Comparison of ENCODE assay signal across 9 cellular contexts in genomic region chr1:149848811-149849210, GRCh38. TPM values are rescaled to one million over a fixed set of nuclear protein-coding genes. Genes with fewer than 3 reads are reported as not detected.
DNase-seq lines count a peak whose midpoint lies in the region; ATAC-seq, FAIRE-seq and TF ChIP-seq lines count a peak whose summit lies in the region.
"Had no signal": no experiment of that assay in that cellular context is flagged by ENCODE, and none has a peak within 500 bp of the region (broad histone marks: within the 10 kb centered on the region; RNA-seq: fewer than 3 reads in every experiment).

No MANE protein-coding gene starts in this region.

- CTCF ChIA-PET in AG04450 (lab: Charles Lee) = no interaction called here
- CTCF ChIA-PET in HepG2 (lab: Yijun Ruan, JAX; ENCODE audit: low intra/inter-chr PET ratio, low total read pairs) = no interaction called here

- peak overlapping the region; percentile 71 for H3K4me3 ChIP-seq in AG04450 (ENCODE audit: low read depth, low read length)
- peak overlapping the region; percentile 77 for H3K4me3 ChIP-seq in HFF-Myc (replicated peaks; ENCODE audit: low read depth, low read length)
- H3K4me3 ChIP-seq in HepG2 (replicated peaks in 1 of 3; ENCODE audit: insufficient read depth in 1 of 3, low read depth in 2 of 3, low read length in 3 of 3) = peak overlapping the region; percentile 67 to 70 (median 70); a peak in 5 of 6 replicates

- POLR2A ChIA-PET in AG04450 (lab: Yijun Ruan, JAX) = interaction anchor here (2.2 kb wide), 1 partner anchor 38 kb away, joined by 25 read pairs; a partner anchor contains a TSS
- POLR2A ChIA-PET in HepG2 (lab: Yijun Ruan, JAX) = interaction anchor here (3.3 kb wide), 1 partner anchor 38 kb away, joined by 25 read pairs; a partner anchor contains a TSS

- peak overlapping the region; percentile 94 for H3K27ac Mint-ChIP-seq in activated T-helper 2 cell treated with anti-CD3 and anti-CD28 coated beads, Interferon-gamma antibody, Interleukin-2, Interleukin-4, amounts not matched to agents 10 μg/mL and 5 μg/mL and 100 μg/mL, durations not matched to agents 14 hours and 24 hours and 36 hours

- H3K4me2 ChIP-seq in HepG2 (ENCODE audit: low read depth, low read length) = peak overlapping the region; percentile 88

- H3K9me3 ChIP-seq in AG04450 (ENCODE audit: control insufficient read depth, insufficient read depth, low read length) = no peaks in the 10 kb centered on the region
- no peaks in the 10 kb centered on the region for H3K9me3 ChIP-seq in HepG2 (ENCODE audit: low read length)
- H3K9me3 ChIP-seq: right atrium auricular region had no signal

- peaks cover 53% of the 10 kb centered on the region for H3K4me1 ChIP-seq in HepG2 (ENCODE audit: insufficient read depth, low read length)

- FAIRE-seq in HepG2 (lab: Jason Lieb, UNC) = no peak

- H3K9ac ChIP-seq in HepG2 (ENCODE audit: insufficient read depth, low read depth, low read length) = peak overlapping the region; percentile 84

- TF ChIP-seq EP300 in HepG2 (IDR thresholded peaks at IDR 0.05; ENCODE audit: low read depth in 2 of 2, low read length in 2 of 2) (no peak), HepG2 (CRISPR knock-in tag; IDR thresholded peaks at IDR 0.05; ENCODE audit: borderline replicate concordance) (no peak)

- DNase-seq in AG04450 (ENCODE audit: low read depth, low spot score) = no peak
- no peak for DNase-seq in HFF-Myc (ENCODE audit: extremely low read depth, low read depth)
- no peak for DNase-seq in activated T-helper 2 cell treated with anti-CD3 and anti-CD28 coated beads, Interferon-gamma antibody, Interleukin-2, Interleukin-4, amounts not matched to agents 10 μg/mL and 5 μg/mL and 100 μg/mL, durations not matched to agents 14 hours and 24 hours and 36 hours (ENCODE audit: low spot score)
- DNase-seq in HepG2 (ENCODE audit: low spot score) = peak; percentile 10
- DNase-seq in NOMO-1 treated with DMSO at 0.1 percent for 48 hours (lab: John Stamatoyannopoulos, UW; ENCODE audit: unreplicated experiment) = no peak
- DNase-seq in caudate nucleus (lab: John Stamatoyannopoulos, UW) = no peak
- DNase-seq in islet precursor cell = no peak

- peak overlapping the region; percentile 90 for H3K4me3 Mint-ChIP-seq in activated T-helper 2 cell treated with anti-CD3 and anti-CD28 coated beads, Interferon-gamma antibody, Interleukin-2, Interleukin-4, amounts not matched to agents 10 μg/mL and 5 μg/mL and 100 μg/mL, durations not matched to agents 14 hours and 24 hours and 36 hours (ENCODE audit: low read depth)

- peaks cover 50% of the 10 kb centered on the region for H3K4me1 Mint-ChIP-seq in activated T-helper 2 cell treated with anti-CD3 and anti-CD28 coated beads, Interferon-gamma antibody, Interleukin-2, Interleukin-4, amounts not matched to agents 10 μg/mL and 5 μg/mL and 100 μg/mL, durations not matched to agents 14 hours and 24 hours and 36 hours (ENCODE audit: low read depth)

- no peak for ATAC-seq in HepG2
- ATAC-seq in HG03469 (IDR thresholded peaks at IDR 0.05; ENCODE audit: unreplicated experiment) = no peak

- H3K9me3 Mint-ChIP-seq in activated T-helper 2 cell treated with anti-CD3 and anti-CD28 coated beads, Interferon-gamma antibody, Interleukin-2, Interleukin-4, amounts not matched to agents 10 μg/mL and 5 μg/mL and 100 μg/mL, durations not matched to agents 14 hours and 24 hours and 36 hours = no peaks in the 10 kb centered on the region

- TF ChIP-seq POLR2A in HepG2 (IDR thresholded peaks at IDR 0.05; ENCODE audit: insufficient read depth in 1 of 2, low read depth in 2 of 2, low read length in 2 of 2) = no peak

- peaks cover 16% of the 10 kb centered on the region for H4K20me1 ChIP-seq in HepG2 (ENCODE audit: insufficient read depth, low read length)

- intact Hi-C loops in activated T-helper 2 cell treated with anti-CD3 and anti-CD28 coated beads, Interferon-gamma antibody, Interleukin-2, Interleukin-4, amounts not matched to agents 10 μg/mL and 5 μg/mL and 100 μg/mL, durations not matched to agents 14 hours and 24 hours and 36 hours (cut with micrococcal nuclease) = no loop called here
- intact Hi-C loops in HepG2 (cut with micrococcal nuclease; ENCODE audit: unreplicated experiment) = no loop called here

- in situ Hi-C loops in HepG2 (cut with HindIII; ENCODE audit: extremely low pct_ligation_motif_present, low pct_unique_long_range_greater_than_20kb) = no loop called here

- BruUV-seq in HepG2 (replicated peaks; lab: Mats Ljungman, UMichigan) = no TSS peak

- H3K27me3 Mint-ChIP-seq in activated T-helper 2 cell treated with anti-CD3 and anti-CD28 coated beads, Interferon-gamma antibody, Interleukin-2, Interleukin-4, amounts not matched to agents 10 μg/mL and 5 μg/mL and 100 μg/mL, durations not matched to agents 14 hours and 24 hours and 36 hours (ENCODE audit: low read depth) = no peaks in the 10 kb centered on the region

- peaks cover 60% of the 10 kb centered on the region for H3K79me2 ChIP-seq in HepG2 (ENCODE audit: insufficient read depth, low read length)

- no peak overlapping the region for H3K27ac ChIP-seq in AG04450 (ENCODE audit: low read depth, low read length)
- H3K27ac ChIP-seq in HepG2 (ENCODE audit: extremely low read length, insufficient read depth, low read length) = peak overlapping the region; percentile 78
- no peak overlapping the region for H3K27ac ChIP-seq in caudate nucleus (ENCODE audit: low read depth, low read length)
- H3K27ac ChIP-seq: right atrium auricular region had no signal

- H3K36me3 ChIP-seq in HepG2 (replicated peaks in 1 of 2; ENCODE audit: control insufficient read depth in 1 of 2, insufficient read depth in 2 of 2, low read length in 2 of 2) = peaks cover 0 to 1% of the 10 kb centered on the region in 2 experiments; a peak in 1 of 5 replicates
- H3K36me3 ChIP-seq: right atrium auricular region had no signal

- WGBS in HepG2 (ENCODE audit: low lambda C conversion rate) = 14% methylated on average over 2 of the region's 2 CpGs

- no peaks in the 10 kb centered on the region for H3K27me3 ChIP-seq in AG04450 (ENCODE audit: control insufficient read depth, insufficient read depth, low read length)
- H3K27me3 ChIP-seq in HepG2 (ENCODE audit: control insufficient read depth in 1 of 2, insufficient read depth in 2 of 2, low read length in 2 of 2) = no peaks in the 10 kb centered on the region; a peak in 1 of 5 replicates
- H3K27me3 ChIP-seq: right atrium auricular region had no signal

- peaks cover 40% of the 10 kb centered on the region for H3K36me3 Mint-ChIP-seq in activated T-helper 2 cell treated with anti-CD3 and anti-CD28 coated beads, Interferon-gamma antibody, Interleukin-2, Interleukin-4, amounts not matched to agents 10 μg/mL and 5 μg/mL and 100 μg/mL, durations not matched to agents 14 hours and 24 hours and 36 hours (ENCODE audit: low read depth)

- TF ChIP-seq RAD21 in HepG2 (CRISPR knock-in tag; IDR thresholded peaks at IDR 0.05) = no peak

- TF ChIP-seq CTCF in AG04450 (IDR thresholded peaks at IDR 0.05; ENCODE audit: low read depth, low read length) = no peak
- no peak for TF ChIP-seq CTCF in HFF-Myc (IDR thresholded peaks at IDR 0.05; ENCODE audit: low read depth, low read length, missing control alignments)
- no peak for TF ChIP-seq CTCF in HepG2 (CRISPR knock-in tag; IDR thresholded peaks at IDR 0.05)

- H2AFZ ChIP-seq in HepG2 (ENCODE audit: low read length) = no peak overlapping the region

TF ChIP-seq in HepG2, 621 proteins besides CTCF, POLR2A, EP300 and RAD21:
- no peak for TF ChIP-seq ZNF101 (CRISPR knock-in tag; IDR thresholded peaks at IDR 0.05; ENCODE audit: borderline replicate concordance, low read depth)
- TF ChIP-seq SIX1 (CRISPR knock-in tag; IDR thresholded peaks at IDR 0.05; ENCODE audit: borderline replicate concordance) = peak; percentile 64; the same call in 1 of the 2 replicates

RNA-seq across cellular contexts. Expression of gene BOLA1, which starts 50.6 kb away (rescaled TPM):
- polyA plus RNA-seq in AG04450 (2011; rRNA removed) (10.1 and 11.8 TPM in 2 replicates), HepG2 (2011; rRNA removed) (2.9 and 3.2 TPM in 2 replicates)
- polyA minus RNA-seq in AG04450 (2011; rRNA and poly(A)+ RNA removed) = 0.69 and 1.5 TPM in 2 replicates
- 23.6 and 26.6 TPM in 2 replicates for total RNA-seq in activated T-helper 2 cell treated with anti-CD3 and anti-CD28 coated beads, Interferon-gamma antibody, Interleukin-2, Interleukin-4, amounts not matched to agents 10 μg/mL and 5 μg/mL and 100 μg/mL, durations not matched to agents 14 hours and 24 hours and 36 hours
- 3.1 and 4.2 TPM in 2 replicates for total RNA-seq in HepG2 (2016; rRNA removed; fragmentation: Illumina TruSeq; extraction: Trizol)
- total RNA-seq in HepG2 (2016; cell fraction: cytosol; rRNA removed; fragmentation: Illumina TruSeq; extraction: Trizol; ENCODE audit: low read depth) = 2.1 and 2.4 TPM in 2 replicates
- total RNA-seq in HepG2 (2016; cell fraction: insoluble cytoplasmic fraction; rRNA removed; fragmentation: Illumina TruSeq; extraction: Trizol) = 3.6 and 3.9 TPM in 2 replicates
- total RNA-seq in HepG2 (2016; cell fraction: membrane; rRNA removed; fragmentation: Illumina TruSeq; extraction: Trizol) = 2.0 and 2.7 TPM in 2 replicates
- 3.2 and 3.5 TPM in 2 replicates for total RNA-seq in HepG2 (2016; cell fraction: nucleus; rRNA removed; fragmentation: Illumina TruSeq; extraction: Trizol)
- 2.9 and 4.8 TPM in 2 replicates for polyA plus RNA-seq in HepG2 (2011; cell fraction: cytosol; rRNA removed)
- 8.1 and 8.9 TPM in 2 replicates for polyA plus RNA-seq in HepG2 (2011; cell fraction: nucleus; rRNA removed)
- 2.5 and 2.8 TPM in 2 replicates for polyA plus RNA-seq in HepG2 (2012)
- polyA plus RNA-seq in HepG2 (2016; cell fraction: cytosol; fragmentation: Illumina TruSeq; extraction: Trizol; ENCODE audit: low read depth) = 2.0 and 2.6 TPM in 2 replicates
- polyA plus RNA-seq in HepG2 (2016; cell fraction: insoluble cytoplasmic fraction; fragmentation: Illumina TruSeq; extraction: Trizol; ENCODE audit: low read depth) = 3.3 and 5.4 TPM in 2 replicates
- polyA plus RNA-seq in HepG2 (2016; cell fraction: membrane; fragmentation: Illumina TruSeq; extraction: Trizol; ENCODE audit: low read depth) = 2.5 and 2.8 TPM in 2 replicates
- polyA plus RNA-seq in HepG2 (2016; cell fraction: nucleus; fragmentation: Illumina TruSeq; extraction: Trizol; ENCODE audit: insufficient read depth, low read depth) = 4.8 TPM in 2 replicates
- 1.4 and 3.8 TPM in 2 replicates for polyA minus RNA-seq in HepG2 (2011; rRNA and poly(A)+ RNA removed; ENCODE audit: low replicate concordance)
- polyA minus RNA-seq in HepG2 (2011; cell fraction: cytosol; rRNA and poly(A)+ RNA removed) = 0.79 TPM in 1 of 2 replicates, not detected in the other
- 1.4 and 1.9 TPM in 2 replicates for polyA minus RNA-seq in HepG2 (2011; cell fraction: nucleus; rRNA and poly(A)+ RNA removed)
